In genomic region chr3:9397911-9398714, GRCh38 we compare ENCODE assay signal across 8 cellular contexts. TPM values are rescaled to one million over a fixed set of nuclear protein-coding genes. Genes with fewer than 3 reads are reported as not detected.
DNase-seq lines count a peak whose midpoint lies in the region; ATAC-seq and TF ChIP-seq lines count a peak whose summit lies in the region.

No MANE protein-coding gene starts in this region.

- peak overlapping the region; percentile 92 for H3K27ac Mint-ChIP-seq in Calu3 (ENCODE audit: unreplicated experiment)
- H3K27ac Mint-ChIP-seq in activated CD4-positive, alpha-beta T cell treated with anti-CD3 and anti-CD28 coated beads for 36 hours: peak overlapping the region; percentile 100
- H3K27ac Mint-ChIP-seq in stimulated activated effector memory CD8-positive, alpha-beta T cell treated with anti-CD3 and anti-CD28 coated beads, Interleukin-12 subunit alpha, Interleukin-12 subunit beta, amount 100 ng/mL, for 72 hours: peak overlapping the region; percentile 98

- no peak for ATAC-seq in activated CD4-positive, alpha-beta T cell treated with anti-CD3 and anti-CD28 coated beads for 36 hours
- ATAC-seq in lower lobe of right lung (no peak), GM19395 (IDR thresholded peaks at IDR 0.05; ENCODE audit: unreplicated experiment) (no peak), GM19351 (IDR thresholded peaks at IDR 0.05; ENCODE audit: unreplicated experiment) (no peak)
- no peak for ATAC-seq in stimulated activated effector memory CD8-positive, alpha-beta T cell treated with anti-CD3 and anti-CD28 coated beads, Interleukin-12 subunit alpha, Interleukin-12 subunit beta, amount 100 ng/mL, for 72 hours

- TF ChIP-seq CTCF in Calu3 (IDR thresholded peaks at IDR 0.05; ENCODE audit: unreplicated experiment) (no peak), lower lobe of right lung (IDR thresholded peaks at IDR 0.05) (no peak)

- H3K27me3 Mint-ChIP-seq in Calu3 (ENCODE audit: unreplicated experiment): no peaks in the 10 kb centered on the region
- H3K27me3 Mint-ChIP-seq in activated CD4-positive, alpha-beta T cell treated with anti-CD3 and anti-CD28 coated beads for 36 hours: no peaks in the 10 kb centered on the region

- no peak for TF ChIP-seq EP300 in Ishikawa (IDR thresholded peaks at IDR 0.05; ENCODE audit: borderline replicate concordance)

- TF ChIP-seq RAD21 in Ishikawa (IDR thresholded peaks at IDR 0.05; ENCODE audit: low read depth): no peak; the same call in 1 of the 2 replicates

- CTCF ChIA-PET in Calu3 (lab: Charles Lee): no interaction called here
- CTCF ChIA-PET in activated CD4-positive, alpha-beta T cell treated with anti-CD3 and anti-CD28 coated beads for 36 hours (lab: Charles Lee): no interaction called here

- H3K9me3 ChIP-seq in lower lobe of right lung: no peaks in the 10 kb centered on the region

- H3K9me3 Mint-ChIP-seq in Calu3 (ENCODE audit: low read depth, unreplicated experiment): no peaks in the 10 kb centered on the region
- no peaks in the 10 kb centered on the region for H3K9me3 Mint-ChIP-seq in activated CD4-positive, alpha-beta T cell treated with anti-CD3 and anti-CD28 coated beads for 36 hours (ENCODE audit: low read depth)
- no peaks in the 10 kb centered on the region for H3K9me3 Mint-ChIP-seq in stimulated activated effector memory CD8-positive, alpha-beta T cell treated with anti-CD3 and anti-CD28 coated beads, Interleukin-12 subunit alpha, Interleukin-12 subunit beta, amount 100 ng/mL, for 72 hours

- peaks cover 22% of the 10 kb centered on the region for H3K36me3 ChIP-seq in lower lobe of right lung

- no peaks in the 10 kb centered on the region for H3K27me3 ChIP-seq in lower lobe of right lung (ENCODE audit: low read depth)

- DNase-seq in Calu3 (peak; percentile 14), dermis blood vessel endothelial cell (peak; percentile 56), lower lobe of right lung (peak; percentile 56)
- peak; percentile 58 for DNase-seq in activated CD4-positive, alpha-beta T cell treated with anti-CD3 and anti-CD28 coated beads for 36 hours
- DNase-seq in stimulated activated effector memory CD8-positive, alpha-beta T cell treated with anti-CD3 and anti-CD28 coated beads, Interleukin-12 subunit alpha, Interleukin-12 subunit beta, amount 100 ng/mL, for 72 hours (ENCODE audit: low spot score in 2 of 2): peak; percentile 15 to 88

- H3K4me1 Mint-ChIP-seq in Calu3 (ENCODE audit: low read depth, unreplicated experiment): peaks cover 31% of the 10 kb centered on the region
- peaks cover 63% of the 10 kb centered on the region for H3K4me1 Mint-ChIP-seq in activated CD4-positive, alpha-beta T cell treated with anti-CD3 and anti-CD28 coated beads for 36 hours
- H3K4me1 Mint-ChIP-seq in stimulated activated effector memory CD8-positive, alpha-beta T cell treated with anti-CD3 and anti-CD28 coated beads, Interleukin-12 subunit alpha, Interleukin-12 subunit beta, amount 100 ng/mL, for 72 hours: peaks cover 62% of the 10 kb centered on the region

- POLR2A ChIA-PET in activated CD4-positive, alpha-beta T cell treated with anti-CD3 and anti-CD28 coated beads for 36 hours (lab: Charles Lee): interaction anchor here (0.5 to 5.2 kb wide), 5 partner anchors 10 to 44 kb away, joined by 5 to 81 read pairs (median 10); partner anchors contain the start of gene THUMPD3

- BruUV-seq in Calu3 (replicated peaks; lab: Mats Ljungman, UMichigan): no TSS peak

- H3K36me3 Mint-ChIP-seq in Calu3 (ENCODE audit: insufficient read depth, unreplicated experiment): peaks cover 81% of the 10 kb centered on the region
- peaks cover 53% of the 10 kb centered on the region for H3K36me3 Mint-ChIP-seq in activated CD4-positive, alpha-beta T cell treated with anti-CD3 and anti-CD28 coated beads for 36 hours (ENCODE audit: low read depth)
- H3K36me3 Mint-ChIP-seq in stimulated activated effector memory CD8-positive, alpha-beta T cell treated with anti-CD3 and anti-CD28 coated beads, Interleukin-12 subunit alpha, Interleukin-12 subunit beta, amount 100 ng/mL, for 72 hours: peaks cover 69% of the 10 kb centered on the region

- H3K4me3 ChIP-seq in lower lobe of right lung: peak overlapping the region; percentile 89

- peak overlapping the region; percentile 98 for H3K27ac ChIP-seq in lower lobe of right lung

- H3K4me1 ChIP-seq in lower lobe of right lung: peaks cover 70% of the 10 kb centered on the region

- intact Hi-C loops in Calu3 (cut with micrococcal nuclease; ENCODE audit: unreplicated experiment) (loop anchor here (1.0 kb wide), 1 partner anchor 24 kb away; no protein-coding TSS in a partner anchor), lower lobe of right lung (cut with DNase I) (no loop called here)
- intact Hi-C loops in activated CD4-positive, alpha-beta T cell treated with anti-CD3 and anti-CD28 coated beads for 36 hours (cut with DNase I, micrococcal nuclease): loop anchor here (1.0 to 5.0 kb wide), 12 partner anchors 25 to 851 kb away; partner anchors contain the start of genes BRPF1 (in 2 of the 2), RAD18 (in 2 of the 2), TADA3 (in 2 of the 2) and ARPC4 (in 1 of the 2)

- peak overlapping the region; percentile 93 for H3K4me3 Mint-ChIP-seq in Calu3 (ENCODE audit: low read depth, unreplicated experiment)
- H3K4me3 Mint-ChIP-seq in activated CD4-positive, alpha-beta T cell treated with anti-CD3 and anti-CD28 coated beads for 36 hours: peak overlapping the region; percentile 93
- peak overlapping the region; percentile 93 for H3K4me3 Mint-ChIP-seq in stimulated activated effector memory CD8-positive, alpha-beta T cell treated with anti-CD3 and anti-CD28 coated beads, Interleukin-12 subunit alpha, Interleukin-12 subunit beta, amount 100 ng/mL, for 72 hours

TF ChIP-seq in Ishikawa, 13 proteins besides CTCF, POLR2A, EP300 and RAD21:
- TF ChIP-seq MAX (IDR thresholded peaks at IDR 0.05) (peak; percentile 65), EGR1 (IDR thresholded peaks at IDR 0.05) (no peak), REST (IDR thresholded peaks at IDR 0.05; ENCODE audit: low read depth) (no peak), ZBTB7A (IDR thresholded peaks at IDR 0.05; ENCODE audit: low read depth) (no peak), YY1 (IDR thresholded peaks at IDR 0.05; ENCODE audit: low read depth) (no peak), TCF12 (IDR thresholded peaks at IDR 0.05; ENCODE audit: low read depth) (0 out of 2 replicates have a peak, but pooled peaks have one; percentile 5), TAF1 (IDR thresholded peaks at IDR 0.05; ENCODE audit: low read depth) (no peak), NFIC (IDR thresholded peaks at IDR 0.05) (peak; percentile 52; the same call in 1 of the 2 replicates), TEAD4 (IDR thresholded peaks at IDR 0.05) (peak; percentile 13; the same call in 1 of the 2 replicates), USF1 (IDR thresholded peaks at IDR 0.05) (no peak), CREB1 (IDR thresholded peaks at IDR 0.05; ENCODE audit: low read depth) (no peak)
TF ChIP-seq in Ishikawa: peak in this region for 4.

RNA-seq across cellular contexts. Expression of gene SETD5, which starts 0.7 kb away (rescaled TPM):
- 132 and 158 TPM in 2 replicates for total RNA-seq in Calu3 (2022)
- total RNA-seq in activated CD4-positive, alpha-beta T cell treated with anti-CD3 and anti-CD28 coated beads for 36 hours: 100 to 1,000 TPM; 115 to 148 TPM
- total RNA-seq in dermis blood vessel endothelial cell: 48.0 and 73.4 TPM in 2 replicates
- 116 TPM for total RNA-seq in lower lobe of right lung

RNA-seq across cellular contexts. Expression of gene THUMPD3, which starts 35.3 kb away (rescaled TPM):
- total RNA-seq in Calu3 (2022): 43.6 and 57.7 TPM in 2 replicates
- total RNA-seq in activated CD4-positive, alpha-beta T cell treated with anti-CD3 and anti-CD28 coated beads for 36 hours: 10 to 100 TPM; 59.6 to 74.3 TPM
- total RNA-seq in dermis blood vessel endothelial cell: 23.5 and 30.9 TPM in 2 replicates
- total RNA-seq in lower lobe of right lung: 29.2 TPM
